Comparison of ENCODE assay signal across 10 cellular contexts in genomic region chr4:110119347-110119746, GRCh38.
DNase-seq lines count a peak whose midpoint lies in the region; ATAC-seq and TF ChIP-seq lines count a peak whose summit lies in the region.
"Had no signal": no experiment of that assay in that cellular context is flagged by ENCODE, and none has a peak within 500 bp of the region (broad histone marks: within the 10 kb centered on the region; RNA-seq: fewer than 3 reads in every experiment).

No MANE protein-coding gene starts in this region.

- peak; percentile 44 for DNase-seq in colonic mucosa
- peak; percentile 47 for DNase-seq in renal cortical epithelial cell (ENCODE audit: low read depth)
- DNase-seq in activated naive CD4-positive, alpha-beta T cell treated with anti-CD3 and anti-CD28 coated beads, Interleukin-2, amount 10 ng/mL, durations not matched to agents 7 days and 5 days = no peak
- DNase-seq in AG20443 (ENCODE audit: low spot score) = no peak
- DNase-seq in testis = no peak
- DNase-seq: activated T-cell treated with anti-CD3 and anti-CD28 coated beads, Interleukin-2, amount 50 U/mL, for 4 hours; stimulated activated CD4-positive, alpha-beta T cell treated with anti-CD3 and anti-CD28 coated beads, Interleukin-1b, Interleukin-23, amount 100 ng/mL, for 48 hours had no signal

- WGBS in testis, 2 donors = 83 to 88% methylated on average over 3 of the region's 3 CpGs

- ATAC-seq in GM19043 (IDR thresholded peaks at IDR 0.05; ENCODE audit: low read depth, unreplicated experiment) (peak; percentile 44), HG03432 (IDR thresholded peaks at IDR 0.05; ENCODE audit: unreplicated experiment) (peak; percentile 68)
- ATAC-seq: activated T-cell treated with anti-CD3 and anti-CD28 coated beads, Interleukin-2, amount 50 U/mL, for 4 hours had no signal

- H3K4me1 Mint-ChIP-seq in activated naive CD4-positive, alpha-beta T cell treated with anti-CD3 and anti-CD28 coated beads, Interleukin-2, amount 10 ng/mL, durations not matched to agents 7 days and 5 days = peaks cover 13% of the 10 kb centered on the region

- H3K27ac ChIP-seq in colonic mucosa (peak overlapping the region; percentile 19), testis (no peak overlapping the region)
- H3K27ac ChIP-seq: KMS-11 had no signal

- H3K4me3 Mint-ChIP-seq in activated naive CD4-positive, alpha-beta T cell treated with anti-CD3 and anti-CD28 coated beads, Interleukin-2, amount 10 ng/mL, durations not matched to agents 7 days and 5 days = no peak overlapping the region
- H3K4me3 Mint-ChIP-seq: activated T-cell treated with anti-CD3 and anti-CD28 coated beads, Interleukin-2, amount 50 U/mL, for 4 hours had no signal

- no peak overlapping the region for H3K9ac ChIP-seq in colonic mucosa (ENCODE audit: low read depth in 2 of 2, low read length in 2 of 2)
- H3K9ac ChIP-seq: KMS-11 had no signal

- H3K27me3 Mint-ChIP-seq in activated naive CD4-positive, alpha-beta T cell treated with anti-CD3 and anti-CD28 coated beads, Interleukin-2, amount 10 ng/mL, durations not matched to agents 7 days and 5 days = no peaks in the 10 kb centered on the region

- H3K4me3 ChIP-seq in colonic mucosa = no peak overlapping the region
- H3K4me3 ChIP-seq in testis = no peak overlapping the region

- no peaks in the 10 kb centered on the region for H3K4me1 ChIP-seq in colonic mucosa
- no peaks in the 10 kb centered on the region for H3K4me1 ChIP-seq in testis

- TF ChIP-seq CTCF in colonic mucosa (IDR thresholded peaks at IDR 0.05) (no peak), testis (IDR thresholded peaks at IDR 0.05) (no peak)

- H3K9me3 Mint-ChIP-seq in activated naive CD4-positive, alpha-beta T cell treated with anti-CD3 and anti-CD28 coated beads, Interleukin-2, amount 10 ng/mL, durations not matched to agents 7 days and 5 days = no peaks in the 10 kb centered on the region
- H3K9me3 Mint-ChIP-seq: activated T-cell treated with anti-CD3 and anti-CD28 coated beads, Interleukin-2, amount 50 U/mL, for 4 hours had no signal

- H3K36me3 ChIP-seq in colonic mucosa = no peaks in the 10 kb centered on the region
- no peaks in the 10 kb centered on the region for H3K36me3 ChIP-seq in testis (ENCODE audit: low read depth, missing control alignments)

- intact Hi-C loops in colonic mucosa (cut with DNase I) = no loop called here
- intact Hi-C loops in testis (cut with DNase I; ENCODE audit: low total_unique reads) = no loop called here

- no peak overlapping the region for H3K27ac Mint-ChIP-seq in activated naive CD4-positive, alpha-beta T cell treated with anti-CD3 and anti-CD28 coated beads, Interleukin-2, amount 10 ng/mL, durations not matched to agents 7 days and 5 days

- H3K27me3 ChIP-seq in colonic mucosa (no peaks in the 10 kb centered on the region), testis (no peaks in the 10 kb centered on the region)

- H3K9me3 ChIP-seq in colonic mucosa (no peaks in the 10 kb centered on the region), testis (no peaks in the 10 kb centered on the region)

- CTCF ChIA-PET in activated naive CD4-positive, alpha-beta T cell treated with anti-CD3 and anti-CD28 coated beads, Interleukin-2, amount 10 ng/mL, durations not matched to agents 7 days and 5 days (lab: Charles Lee) = no interaction called here

- no peak for TF ChIP-seq POLR2A in testis (IDR thresholded peaks at IDR 0.05)

- peaks cover 2% of the 10 kb centered on the region for H3K36me3 Mint-ChIP-seq in activated naive CD4-positive, alpha-beta T cell treated with anti-CD3 and anti-CD28 coated beads, Interleukin-2, amount 10 ng/mL, durations not matched to agents 7 days and 5 days

Comparison
In these comparisons a context has a peak if more than half of its experiments do, and no peak if none do; other contexts are left out.
1. DNase-seq: peak in colonic mucosa (single experiment) and renal cortical epithelial cell (single experiment); none in activated naive CD4-positive, alpha-beta T cell treated with anti-CD3 and anti-CD28 coated beads, Interleukin-2, amount 10 ng/mL, durations not matched to agents 7 days and 5 days (single experiment), AG20443 (single experiment) and testis (single experiment).